ENCODE assay signal across 8 cellular contexts in the genomic region with DNA sequence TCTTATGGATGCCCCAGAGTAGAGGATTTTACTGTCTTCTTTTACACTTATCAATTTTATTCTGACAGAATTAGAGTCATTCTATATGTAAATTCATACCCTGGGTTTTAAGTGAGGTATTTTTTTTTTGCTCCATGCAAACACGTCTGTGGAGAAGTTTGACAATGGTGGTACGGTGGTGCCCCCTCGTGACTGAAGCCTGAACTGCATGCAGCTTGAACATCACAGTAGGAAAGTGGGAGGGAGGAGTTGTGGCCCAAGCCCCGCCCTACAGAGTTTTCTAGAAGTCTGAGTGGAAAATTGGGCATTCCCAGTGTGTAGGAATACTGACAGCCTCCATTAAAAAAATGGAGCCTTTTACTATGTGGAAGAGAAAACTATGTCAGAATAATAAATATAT.
DNase-seq lines count a peak whose midpoint lies in the region; ATAC-seq, FAIRE-seq and TF ChIP-seq lines count a peak whose summit lies in the region.

No MANE protein-coding gene starts in this region.

- DNase-seq in ACHN (peak; percentile 62), NCI-H1930 (lab: John Stamatoyannopoulos, UW) (peak; percentile 11 to 25), body of pancreas (peak; percentile 79 to 92 (median 84)), iPS-NIHi7 (ENCODE audit: extremely low spot score) (peak; percentile 71)
- DNase-seq in stimulated activated CD4-positive, alpha-beta T cell treated with anti-CD3 and anti-CD28 coated beads, Interleukin-15, amount 100 ng/mL, for 1 hour (ENCODE audit: low read depth in 1 of 2, low spot score in 1 of 2), result peak; percentile 48 to 71

- intact Hi-C loops in body of pancreas (cut with DNase I), result no loop called here

- WGBS in body of pancreas, 2 donors, result 4 to 5% methylated on average over 4 of the region's 4 CpGs

- ATAC-seq in GM18517 (IDR thresholded peaks at IDR 0.05; ENCODE audit: unreplicated experiment), result peak; percentile 99
- peak; percentile 92 for ATAC-seq in HG02973 (IDR thresholded peaks at IDR 0.05; ENCODE audit: unreplicated experiment)
- peak; percentile 79 for ATAC-seq in body of pancreas

- no peaks in the 10 kb centered on the region for H3K9me3 ChIP-seq in body of pancreas

- in situ Hi-C loops in ACHN (cut with HindIII; ENCODE audit: low pct_ligation_motif_present, low pct_unique_long_range_greater_than_20kb, low sequenced_read_pairs), result no loop called here

- TF ChIP-seq CTCF in body of pancreas (IDR thresholded peaks at IDR 0.05), result peak; percentile 63 to 85 (median 72)

- no peak overlapping the region for H3K27ac ChIP-seq in body of pancreas

- H3K4me3 ChIP-seq in body of pancreas, result no peak overlapping the region

- no peaks in the 10 kb centered on the region for H3K36me3 ChIP-seq in body of pancreas (replicated peaks in 1 of 2; ENCODE audit: insufficient read depth in 1 of 2, low read depth in 2 of 2)

- FAIRE-seq in TTC549 (lab: Jason Lieb, UNC), result peak; percentile 69

- TF ChIP-seq POLR2A in body of pancreas (IDR thresholded peaks at IDR 0.05), result no peak

- H3K4me1 ChIP-seq in body of pancreas, result no peaks in the 10 kb centered on the region

- no peaks in the 10 kb centered on the region for H3K27me3 ChIP-seq in body of pancreas

Comparison
In these comparisons a context has a peak if more than half of its experiments do, and no peak if none do; other contexts are left out.
1. DNase-seq: peak in every context shown above with its lines; median percentile 84 in body of pancreas; 71 in iPS-NIHi7; 62 in ACHN; 60 in stimulated activated CD4-positive, alpha-beta T cell treated with anti-CD3 and anti-CD28 coated beads, Interleukin-15, amount 100 ng/mL, for 1 hour; 18 in NCI-H1930.